ENCODE assay signal across 10 cellular contexts in genomic region chr10:16570731-16571130, GRCh38. TPM values are rescaled to one million over a fixed set of nuclear protein-coding genes. Genes with fewer than 3 reads are reported as not detected.
DNase-seq lines count a peak whose midpoint lies in the region; ATAC-seq and TF ChIP-seq lines count a peak whose summit lies in the region.
"Had no signal": no experiment of that assay in that cellular context is flagged by ENCODE, and none has a peak within 500 bp of the region (broad histone marks: within the 10 kb centered on the region; RNA-seq: fewer than 3 reads in every experiment).

No MANE protein-coding gene starts in this region.

- peaks cover 8 to 24% of the 10 kb centered on the region in 2 donors for H3K27me3 Mint-ChIP-seq in natural killer cell (ENCODE audit: low read depth in 2 of 2)

- H3K27ac Mint-ChIP-seq in natural killer cell: no peak overlapping the region

- H3K36me3 ChIP-seq in PC-9 (ENCODE audit: low read depth): no peaks in the 10 kb centered on the region

- no peaks in the 10 kb centered on the region for H3K36me3 Mint-ChIP-seq in natural killer cell

- H2AFZ ChIP-seq in PC-9: no peak overlapping the region

- POLR2A ChIA-PET in PC-9 (lab: Charles Lee; ENCODE audit: unreplicated experiment): no interaction called here

- H3K27ac ChIP-seq in PC-9: no peak overlapping the region

- no peaks in the 10 kb centered on the region for H3K27me3 ChIP-seq in PC-9 (ENCODE audit: insufficient read depth, low read depth)

- H3K79me2 ChIP-seq in PC-9 (ENCODE audit: low read depth): no peaks in the 10 kb centered on the region

- CTCF ChIA-PET in PC-9 (lab: Charles Lee): no interaction called here

- intact Hi-C loops in PC-9 (cut with micrococcal nuclease; ENCODE audit: unreplicated experiment) (no loop called here), natural killer cell (cut with micrococcal nuclease) (no loop called here)

- H3K4me2 ChIP-seq in PC-9: no peak overlapping the region

- no peak overlapping the region for H3K4me3 ChIP-seq in PC-9

- H3F3A ChIP-seq in PC-9 (ENCODE audit: insufficient read depth, low read depth): no peaks in the 10 kb centered on the region

- no TSS peak for BruUV-seq in PC-9 (replicated peaks; lab: Mats Ljungman, UMichigan)

- H4K20me1 ChIP-seq in PC-9 (ENCODE audit: insufficient read depth): no peaks in the 10 kb centered on the region

- TF ChIP-seq CTCF in PC-9 (conservative IDR thresholded peaks at IDR 0.05): no peak
- no peak for TF ChIP-seq CTCF in natural killer cell (IDR thresholded peaks at IDR 0.05)

- ATAC-seq in GM18498 (IDR thresholded peaks at IDR 0.05; ENCODE audit: unreplicated experiment) (peak; percentile 95), GM19438 (IDR thresholded peaks at IDR 0.05; ENCODE audit: low read depth, unreplicated experiment) (peak; percentile 95), HG02870 (IDR thresholded peaks at IDR 0.05; ENCODE audit: unreplicated experiment) (peak; percentile 88), HG03558 (IDR thresholded peaks at IDR 0.05; ENCODE audit: extremely low read depth, unreplicated experiment) (peak; percentile 90), natural killer cell (no peak)

- no peaks in the 10 kb centered on the region for H3K9me3 ChIP-seq in PC-9 (ENCODE audit: insufficient read depth, low read depth)

- DNase-seq in HT-29 (ENCODE audit: low spot score) (no peak), PC-9 (no peak), NCI-H1694 (lab: John Stamatoyannopoulos, UW) (no peak), natural killer cell (no peak)
- DNase-seq: SHP77 treated with DMSO at 0.1 percent for 48 hours had no signal

- H3K9me2 ChIP-seq in PC-9 (ENCODE audit: insufficient read depth): no peaks in the 10 kb centered on the region

- H3K9me3 Mint-ChIP-seq in natural killer cell: no peaks in the 10 kb centered on the region

- no peak overlapping the region for H3K4me3 Mint-ChIP-seq in natural killer cell

- H3K4me1 Mint-ChIP-seq in natural killer cell: peaks cover 0 to 13% of the 10 kb centered on the region in 2 donors

- H3K4me1 ChIP-seq in PC-9 (replicated peaks; ENCODE audit: insufficient read depth): no peaks in the 10 kb centered on the region

RNA-seq across cellular contexts. Expression of gene C1QL3, which starts 49.1 kb away (rescaled TPM):
- total RNA-seq in HT-29 (2014; rRNA removed; shearing (Covaris generic)): not detected in 2 replicates
- not detected in 2 replicates for total RNA-seq in PC-9 (2021)
- under 1 TPM in 1 of 3 donors, not detected in 2; 0.29 TPM for total RNA-seq in natural killer cell
- total RNA-seq: mononuclear cell had no signal

Comparison
In these comparisons a context has a peak if more than half of its experiments do, and no peak if none do; other contexts are left out.
1. ATAC-seq: peak in GM18498 (single experiment), GM19438 (single experiment), HG02870 (single experiment) and HG03558 (single experiment); none in natural killer cell (0 of 3).